Comparison of ENCODE assay signal across 13 cellular contexts in the genomic region with DNA sequence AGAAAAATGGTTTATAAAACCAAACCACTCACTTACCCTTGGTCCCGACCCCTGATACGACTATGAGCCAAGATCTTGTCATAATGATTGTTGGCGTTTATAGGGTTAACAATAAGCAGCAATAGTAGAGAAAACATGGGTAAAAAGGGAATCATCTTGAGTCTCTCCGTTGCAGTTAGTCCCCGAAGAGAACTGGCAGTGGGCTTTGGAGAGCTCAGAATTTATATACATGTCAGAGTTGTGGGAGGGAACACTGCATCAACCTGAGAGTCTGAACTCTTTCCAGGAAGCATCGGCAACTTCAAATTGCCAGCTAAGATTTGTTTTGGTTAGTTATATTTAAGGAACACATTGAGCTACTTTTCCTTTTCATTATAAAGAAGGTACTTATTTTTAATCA. TPM values are rescaled to one million over a fixed set of nuclear protein-coding genes. Genes with fewer than 3 reads are reported as not detected.
DNase-seq lines count a peak whose midpoint lies in the region; ATAC-seq and TF ChIP-seq lines count a peak whose summit lies in the region.
"Had no signal": no experiment of that assay in that cellular context is flagged by ENCODE, and none has a peak within 500 bp of the region (broad histone marks: within the 10 kb centered on the region; RNA-seq: fewer than 3 reads in every experiment).

A gene with protein sequence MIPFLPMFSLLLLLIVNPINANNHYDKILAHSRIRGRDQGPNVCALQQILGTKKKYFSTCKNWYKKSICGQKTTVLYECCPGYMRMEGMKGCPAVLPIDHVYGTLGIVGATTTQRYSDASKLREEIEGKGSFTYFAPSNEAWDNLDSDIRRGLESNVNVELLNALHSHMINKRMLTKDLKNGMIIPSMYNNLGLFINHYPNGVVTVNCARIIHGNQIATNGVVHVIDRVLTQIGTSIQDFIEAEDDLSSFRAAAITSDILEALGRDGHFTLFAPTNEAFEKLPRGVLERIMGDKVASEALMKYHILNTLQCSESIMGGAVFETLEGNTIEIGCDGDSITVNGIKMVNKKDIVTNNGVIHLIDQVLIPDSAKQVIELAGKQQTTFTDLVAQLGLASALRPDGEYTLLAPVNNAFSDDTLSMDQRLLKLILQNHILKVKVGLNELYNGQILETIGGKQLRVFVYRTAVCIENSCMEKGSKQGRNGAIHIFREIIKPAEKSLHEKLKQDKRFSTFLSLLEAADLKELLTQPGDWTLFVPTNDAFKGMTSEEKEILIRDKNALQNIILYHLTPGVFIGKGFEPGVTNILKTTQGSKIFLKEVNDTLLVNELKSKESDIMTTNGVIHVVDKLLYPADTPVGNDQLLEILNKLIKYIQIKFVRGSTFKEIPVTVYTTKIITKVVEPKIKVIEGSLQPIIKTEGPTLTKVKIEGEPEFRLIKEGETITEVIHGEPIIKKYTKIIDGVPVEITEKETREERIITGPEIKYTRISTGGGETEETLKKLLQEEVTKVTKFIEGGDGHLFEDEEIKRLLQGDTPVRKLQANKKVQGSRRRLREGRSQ (minus strand): TSS at position 197 of the 400 bp plus-strand sequence. CDS start 42 bp downstream, at position 155.

- H3K36me3 ChIP-seq in gastroesophageal sphincter (no peaks in the 10 kb centered on the region), urinary bladder (ENCODE audit: insufficient read depth) (no peaks in the 10 kb centered on the region)
- H3K36me3 ChIP-seq: esophagus squamous epithelium, SJSA1 had no signal

- H3K4me1 ChIP-seq in gastroesophageal sphincter (peaks cover 0 to 24% (median 0%) of the 10 kb centered on the region in 3 donors), urinary bladder (ENCODE audit: insufficient read depth) (no peaks in the 10 kb centered on the region)
- H3K4me1 ChIP-seq: SJSA1 had no signal

- H3K9me3 ChIP-seq in gastroesophageal sphincter: no peaks in the 10 kb centered on the region
- H3K9me3 ChIP-seq: esophagus squamous epithelium, SJSA1 had no signal

- no peaks in the 10 kb centered on the region for H3K27me3 Mint-ChIP-seq in neural crest cell (ENCODE audit: low read depth)
- H3K27me3 Mint-ChIP-seq: activated CD4-positive, alpha-beta T cell treated with anti-CD3 and anti-CD28 coated beads, Interleukin-2, amount 10 ng/mL, durations not matched to agents 7 days and 5 days had no signal

- DNase-seq in amniotic epithelial cell (ENCODE audit: low read depth): peak; percentile 70
- DNase-seq in neural crest cell (ENCODE audit: low read depth, low spot score): no peak
- no peak for DNase-seq in HT-29 (ENCODE audit: low spot score)
- no peak for DNase-seq in activated T-cell treated with anti-CD3 and anti-CD28 coated beads, Interleukin-2, amount 50 U/mL, for 48 hours
- no peak for DNase-seq in activated CD4-positive, CD25-positive, alpha-beta regulatory T cell (lab: John Stamatoyannopoulos, UW)
- DNase-seq: activated CD4-positive, alpha-beta T cell treated with anti-CD3 and anti-CD28 coated beads, Interleukin-2, amount 10 ng/mL, durations not matched to agents 7 days and 5 days; esophagus squamous epithelium; NCI-H2107 had no signal

- TF ChIP-seq CTCF in gastroesophageal sphincter (IDR thresholded peaks at IDR 0.05) (no peak), neural crest cell (conservative IDR thresholded peaks at IDR 0.05) (no peak)

- H3K9me3 Mint-ChIP-seq in neural crest cell: no peaks in the 10 kb centered on the region
- H3K9me3 Mint-ChIP-seq: activated CD4-positive, alpha-beta T cell treated with anti-CD3 and anti-CD28 coated beads, Interleukin-2, amount 10 ng/mL, durations not matched to agents 7 days and 5 days; activated naive CD4-positive, alpha-beta T cell treated with anti-CD3 and anti-CD28 coated beads, Interleukin-2, amount 50 U/mL, for 72 hours had no signal

- H3K4me3 ChIP-seq in gastroesophageal sphincter: peak within 1 kb of the TSS in 1 of 2 donors; percentile 36
- peak within 1 kb of the TSS; percentile 14 for H3K4me3 ChIP-seq in urinary bladder (ENCODE audit: low read depth, low read length)
- H3K4me3 ChIP-seq: SJSA1 had no signal

- 11 to 21% methylated on average over 6 of the region's 6 CpGs for WGBS in gastroesophageal sphincter (ENCODE audit: low coverage in 1 of 2), 2 donors
- 10% methylated on average over 6 of the region's 6 CpGs for WGBS in urinary bladder

- no peak for TF ChIP-seq EP300 in gastroesophageal sphincter (IDR thresholded peaks at IDR 0.05)

- H3K4me3 Mint-ChIP-seq in neural crest cell: peak within 1 kb of the TSS; percentile 86
- H3K4me3 Mint-ChIP-seq: activated CD4-positive, alpha-beta T cell treated with anti-CD3 and anti-CD28 coated beads, Interleukin-2, amount 10 ng/mL, durations not matched to agents 7 days and 5 days had no signal

- TF ChIP-seq POLR2A in gastroesophageal sphincter (IDR thresholded peaks at IDR 0.05): no peak

- H3K27ac ChIP-seq in gastroesophageal sphincter: no peak within 1 kb of the TSS
- no peak within 1 kb of the TSS for H3K27ac ChIP-seq in urinary bladder (ENCODE audit: low read depth)
- H3K27ac ChIP-seq: esophagus squamous epithelium, SJSA1 had no signal

- peaks cover 70% of the 10 kb centered on the region for H3K4me1 Mint-ChIP-seq in neural crest cell
- H3K4me1 Mint-ChIP-seq: activated CD4-positive, alpha-beta T cell treated with anti-CD3 and anti-CD28 coated beads, Interleukin-2, amount 10 ng/mL, durations not matched to agents 7 days and 5 days had no signal

- peak within 1 kb of the TSS; percentile 84 for H3K27ac Mint-ChIP-seq in neural crest cell (ENCODE audit: unreplicated experiment)
- H3K27ac Mint-ChIP-seq: activated CD4-positive, alpha-beta T cell treated with anti-CD3 and anti-CD28 coated beads, Interleukin-2, amount 10 ng/mL, durations not matched to agents 7 days and 5 days; activated naive CD4-positive, alpha-beta T cell treated with anti-CD3 and anti-CD28 coated beads, Interleukin-2, amount 50 U/mL, for 72 hours had no signal

- ATAC-seq in gastroesophageal sphincter: no peak
- no peak for ATAC-seq in HG02678 (IDR thresholded peaks at IDR 0.05; ENCODE audit: unreplicated experiment)
- ATAC-seq: activated naive CD4-positive, alpha-beta T cell treated with anti-CD3 and anti-CD28 coated beads, Interleukin-2, amount 50 U/mL, for 72 hours had no signal

- no peaks in the 10 kb centered on the region for H3K36me3 Mint-ChIP-seq in neural crest cell (ENCODE audit: low read depth)
- H3K36me3 Mint-ChIP-seq: activated naive CD4-positive, alpha-beta T cell treated with anti-CD3 and anti-CD28 coated beads, Interleukin-2, amount 50 U/mL, for 72 hours had no signal

- H3K27me3 ChIP-seq in gastroesophageal sphincter: no peaks in the 10 kb centered on the region
- H3K27me3 ChIP-seq: esophagus squamous epithelium, SJSA1 had no signal

RNA-seq across cellular contexts. Expression of the gene that starts here (rescaled TPM):
- total RNA-seq in gastroesophageal sphincter (100 to 1,000 TPM in 1 of 4 donors, 10 to 100 TPM in 3; 19.0 to 119 (median 55.2) TPM), neural crest cell (93.0 and 97.0 TPM in 2 replicates), urinary bladder (1,032 TPM)
- polyA plus RNA-seq in urinary bladder: 105 TPM
- not detected in 2 replicates for total RNA-seq in HT-29 (2014; rRNA removed; shearing (Covaris generic))
- total RNA-seq: activated CD4-positive, alpha-beta T cell treated with anti-CD3 and anti-CD28 coated beads, Interleukin-2, amount 10 ng/mL, durations not matched to agents 7 days and 5 days; activated naive CD4-positive, alpha-beta T cell treated with anti-CD3 and anti-CD28 coated beads, Interleukin-2, amount 50 U/mL, for 72 hours; SJSA1 had no signal

Comparison
In these comparisons a context has a peak if more than half of its experiments do, and no peak if none do; other contexts are left out.
1. RNA of the gene that starts here (total RNA-seq): 1,032 TPM in urinary bladder (single experiment), 93.0 to 97.0 TPM in neural crest cell and 19.0 to 119 TPM in gastroesophageal sphincter; not detected in HT-29; every median in the first group is over 10 times any median in the second.